ENCODE assay signal across 8 cellular contexts in genomic region chr17:9924735-9925191, GRCh38. TPM values are rescaled to one million over a fixed set of nuclear protein-coding genes. Genes with fewer than 3 reads are reported as not detected.
DNase-seq lines count a peak whose midpoint lies in the region; ATAC-seq, FAIRE-seq and TF ChIP-seq lines count a peak whose summit lies in the region.

No MANE protein-coding gene starts in this region.

- CTCF ChIA-PET in A673 (lab: Charles Lee), result interaction anchor here (0.6 to 1.3 kb wide), 4 partner anchors 34 to 690 kb away, joined by 3 to 7 read pairs (median 4); no protein-coding TSS in a partner anchor
- CTCF ChIA-PET in K562 (lab: Yijun Ruan, JAX; ENCODE audit: low intra/inter-chr PET ratio), result interaction anchor here (0.8 to 1.6 kb wide), 3 partner anchors 35 to 690 kb away, joined by 4 to 6 read pairs (median 5); no protein-coding TSS in a partner anchor

- no peak for TF ChIP-seq POLR2A in K562 (conservative IDR thresholded peaks at IDR 0.05)

- H3K79me2 ChIP-seq in K562 (ENCODE audit: control insufficient read depth, insufficient read depth, low read length), result no peaks in the 10 kb centered on the region

- H3K4me1 ChIP-seq in A673 (ENCODE audit: insufficient read depth, low read length, poor library complexity, severe bottlenecking) (no peaks in the 10 kb centered on the region), K562 (replicated peaks in 1 of 2; ENCODE audit: control insufficient read depth in 2 of 2, insufficient read depth in 2 of 2, low read length in 2 of 2) (no peaks in the 10 kb centered on the region), skeletal muscle tissue (ENCODE audit: control insufficient read depth in 3 of 3, insufficient read depth in 3 of 3, low read length in 3 of 3) (peaks cover 0 to 7% (median 4%) of the 10 kb centered on the region in 3 donors)

- intact Hi-C loops in A673 (cut with micrococcal nuclease; ENCODE audit: unreplicated experiment), result loop anchor here (1.0 to 2.0 kb wide), 3 partner anchors 35 to 692 kb away; no protein-coding TSS in a partner anchor
- intact Hi-C loops in K562 (cut with micrococcal nuclease), result loop anchor here (5.0 kb wide), 1 partner anchor 693 kb away; no protein-coding TSS in a partner anchor

- 3% methylated on average over 6 of the region's 6 CpGs for WGBS in K562 (ENCODE audit: insufficient coverage, low coverage, missing lambda C conversion rate)

- peak; percentile 34 to 71; a peak in 3 of 4 replicates for TF ChIP-seq RAD21 in K562 (CRISPR knock-in tag; conservative IDR thresholded peaks at IDR 0.05 in 1 of 2, IDR thresholded peaks at IDR 0.05 in 1 of 2)

- in situ Hi-C loops in K562 (cut with MboI), result loop anchor here (10.0 kb wide), 1 partner anchor 690 kb away; no protein-coding TSS in a partner anchor

- no TSS peak for BruUV-seq in A673 (replicated peaks; lab: Mats Ljungman, UMichigan)
- BruUV-seq in K562 (replicated peaks; lab: Mats Ljungman, UMichigan), result no TSS peak

- no peak overlapping the region for H3K9ac ChIP-seq in K562 (ENCODE audit: insufficient read depth in 1 of 2, low read depth in 2 of 2, low read length in 2 of 2)
- H3K9ac ChIP-seq in skeletal muscle tissue (ENCODE audit: low read depth in 1 of 3, low read length in 3 of 3), result peak overlapping the region in 2 of 3 donors; percentile 9 to 54

- H2AFZ ChIP-seq in K562 (ENCODE audit: low read depth, low read length), result no peak overlapping the region

- peak; percentile 83 for TF ChIP-seq CTCF in A673 (conservative IDR thresholded peaks at IDR 0.05; ENCODE audit: low read depth, low read length)
- TF ChIP-seq CTCF in GM10266 (IDR thresholded peaks at IDR 0.05; ENCODE audit: control insufficient read depth, insufficient read depth, low read depth, missing control alignments), result peak; percentile 70
- TF ChIP-seq CTCF in K562 (IDR thresholded peaks at IDR 0.05 in 2 of 3, conservative IDR thresholded peaks at IDR 0.05 in 1 of 3; ENCODE audit: insufficient read depth in 2 of 3, low read depth in 1 of 3, low read length in 3 of 3), result peak; percentile 57 to 74 (median 66); a peak in 5 of 6 replicates

- POLR2A ChIA-PET in A673 (lab: Charles Lee; ENCODE audit: low non-redundant PET), result interaction anchor here (0.6 kb wide), 1 partner anchor 371 kb away, joined by 6 read pairs; no protein-coding TSS in a partner anchor
- POLR2A ChIA-PET in K562 (lab: Yijun Ruan, JAX), result interaction anchor here (0.6 kb wide), 1 partner anchor 912 kb away, joined by 3 read pairs; no protein-coding TSS in a partner anchor

- H3K27me3 ChIP-seq in A673 (replicated peaks; ENCODE audit: insufficient read depth, low read depth, low read length, poor library complexity) (no peaks in the 10 kb centered on the region), K562 (ENCODE audit: control insufficient read depth in 2 of 2, insufficient read depth in 2 of 2, low read length in 2 of 2) (no peaks in the 10 kb centered on the region), skeletal muscle tissue (ENCODE audit: control insufficient read depth in 3 of 3, insufficient read depth in 3 of 3, low read length in 3 of 3) (peaks cover 0 to 8% (median 5%) of the 10 kb centered on the region in 3 donors)

- DNase-seq in A673 (ENCODE audit: low spot score) (peak; percentile 85), GM10266 (ENCODE audit: extremely low spot score) (peak; percentile 73), NOMO-1 treated with DMSO at 0.1 percent for 48 hours (lab: John Stamatoyannopoulos, UW; ENCODE audit: unreplicated experiment) (peak; percentile 64), K562 (ENCODE audit: extremely low read depth in 1 of 4, low spot score in 3 of 4) (peak; percentile 23 to 54 (median 46)), iPS DF 19.7 (ENCODE audit: low read depth, low spot score) (peak; percentile 50)
- DNase-seq in activated CD4-positive, alpha-beta T cell treated with anti-CD3 and anti-CD28 coated beads for 48 hours, result no peak

- ATAC-seq in HG03460 (IDR thresholded peaks at IDR 0.05; ENCODE audit: unreplicated experiment), result peak; percentile 59
- ATAC-seq in K562, result peak; percentile 82

- no peaks in the 10 kb centered on the region for H3K9me3 ChIP-seq in A673 (ENCODE audit: low read depth, low read length, poor library complexity, severe bottlenecking)
- no peaks in the 10 kb centered on the region for H3K9me3 ChIP-seq in K562 (replicated peaks; ENCODE audit: control insufficient read depth, insufficient read depth, low read depth, low read length)
- no peaks in the 10 kb centered on the region for H3K9me3 ChIP-seq in skeletal muscle tissue (ENCODE audit: control insufficient read depth in 3 of 3, low read length in 3 of 3)

- H4K20me1 ChIP-seq in K562 (replicated peaks; ENCODE audit: control insufficient read depth, insufficient read depth, low read length), result no peaks in the 10 kb centered on the region

- no peaks in the 10 kb centered on the region for H3K9me1 ChIP-seq in K562 (ENCODE audit: control insufficient read depth, insufficient read depth, low read length)

- H3K4me2 ChIP-seq in K562 (ENCODE audit: insufficient read depth, low read length), result no peak overlapping the region

- H3K27ac ChIP-seq in A673 (ENCODE audit: low read depth, low read length, poor library complexity, severe bottlenecking), result no peak overlapping the region
- H3K27ac ChIP-seq in K562 (ENCODE audit: extremely low read depth, low read depth, low read length), result no peak overlapping the region
- H3K27ac ChIP-seq in skeletal muscle tissue (ENCODE audit: low read depth, low read length), result no peak overlapping the region

- peak; percentile 76 for FAIRE-seq in K562 (lab: Jason Lieb, UNC)

- no peak overlapping the region for H3K4me3 ChIP-seq in A673 (ENCODE audit: low read depth, low read length, poor library complexity, severe bottlenecking)
- H3K4me3 ChIP-seq in K562, result no peak overlapping the region
- H3K4me3 ChIP-seq in skeletal muscle tissue (ENCODE audit: low read length in 3 of 3), result no peak overlapping the region

- TF ChIP-seq EP300 in K562 (IDR thresholded peaks at IDR 0.05; ENCODE audit: low read length), result no peak

- H3K36me3 ChIP-seq in A673 (ENCODE audit: insufficient read depth, low read length, poor library complexity, severe bottlenecking) (no peaks in the 10 kb centered on the region), K562 (ENCODE audit: control insufficient read depth, insufficient read depth, low read length) (no peaks in the 10 kb centered on the region), skeletal muscle tissue (ENCODE audit: control insufficient read depth in 3 of 3, insufficient read depth in 3 of 3, low read length in 3 of 3) (peaks cover 0 to 9% (median 0%) of the 10 kb centered on the region in 3 donors)

TF ChIP-seq in K562, 482 proteins besides CTCF, POLR2A, EP300 and RAD21:
- no peak for TF ChIP-seq PHTF2 (CRISPR knock-in tag; IDR thresholded peaks at IDR 0.05)
- TF ChIP-seq TGIF2 (CRISPR knock-in tag; IDR thresholded peaks at IDR 0.05), result no peak
- TF ChIP-seq SPI1 (IDR thresholded peaks at IDR 0.05; ENCODE audit: borderline replicate concordance, low read depth, low read length), result 0 out of 2 replicates have a peak, but pooled peaks have one; percentile 15
- TF ChIP-seq PREB (CRISPR knock-in tag; IDR thresholded peaks at IDR 0.05), result no peak
- TF ChIP-seq GATAD2B (IDR thresholded peaks at IDR 0.05; ENCODE audit: borderline replicate concordance), result no peak
- no peak for TF ChIP-seq C11orf30 (IDR thresholded peaks at IDR 0.05; ENCODE audit: low read depth)
- no peak for TF ChIP-seq SRSF1 (IDR thresholded peaks at IDR 0.05; ENCODE audit: low read depth, low read length)
- no peak for TF ChIP-seq ZNF217 (CRISPR knock-in tag; IDR thresholded peaks at IDR 0.05)
- 0 out of 2 replicates have a peak, but pooled peaks have one; percentile 14 for TF ChIP-seq SMC3 (conservative IDR thresholded peaks at IDR 0.05; ENCODE audit: insufficient read depth, low read depth, low read length)

RNA-seq across cellular contexts. Expression of gene RCVRN, which starts 19.7 kb away (rescaled TPM):
- total RNA-seq in A673 (2021) (not detected in 2 replicates), K562 (2014; rRNA removed) (not detected in 2 replicates), K562 (2014; rRNA removed; fragmentation: Illumina TruSeq; extraction: Trizol) (not detected in 2 replicates), K562 (2015; rRNA removed; fragmentation: Illumina TruSeq; extraction: Trizol) (not detected in 2 replicates), K562 (2021) (not detected in 2 replicates), skeletal muscle tissue (not detected)
- total RNA-seq in K562 (2011; cell fraction: chromatin; rRNA removed; ENCODE audit: low replicate concordance), result not detected in 2 replicates
- not detected in 2 replicates for total RNA-seq in K562 (2011; cell fraction: nucleolus; rRNA removed)
- total RNA-seq in K562 (2011; cell fraction: nucleoplasm; rRNA removed), result not detected in 2 replicates
- polyA plus RNA-seq in K562 (2011; rRNA removed) (not detected in 2 replicates), K562 (2014; fragmentation: Illumina TruSeq; extraction: Trizol) (not detected in 2 replicates), K562 (2014; fragmentation: Nextera tagmentation; extraction: Ambion mirVana) (not detected), K562 (2014; rRNA removed) (not detected in 2 replicates)
- not detected in 2 replicates for polyA plus RNA-seq in K562 (2011; cell fraction: cytosol; rRNA removed)
- not detected in 2 replicates for polyA plus RNA-seq in K562 (2011; cell fraction: nucleus; rRNA removed)
- not detected in 2 replicates for polyA plus RNA-seq in K562 (2012)
- not detected in 2 replicates for polyA minus RNA-seq in K562 (2011; rRNA and poly(A)+ RNA removed)
- polyA minus RNA-seq in K562 (2011; cell fraction: cytosol; rRNA and poly(A)+ RNA removed), result not detected in 2 replicates
- polyA minus RNA-seq in K562 (2011; cell fraction: nucleus; rRNA and poly(A)+ RNA removed), result not detected in 2 replicates

Comparison
In these comparisons a context has a peak if more than half of its experiments do, and no peak if none do; other contexts are left out.
1. H3K9ac ChIP-seq: peak in skeletal muscle tissue (2 of 3); none in K562 (0 of 2).
2. Peak in every context shown above with its lines, with median percentiles within 50 percentile points of each other: CTCF ChIP-seq.